Comparison of ENCODE assay signal across 28 cellular contexts in genomic region chr11:124584681-124585372, GRCh38. TPM values are rescaled to one million over a fixed set of nuclear protein-coding genes. Genes with fewer than 3 reads are reported as not detected.
"Had no signal": no experiment of that assay in that cellular context is flagged by ENCODE, and none has a peak within 500 bp of the region (broad histone marks: within the 10 kb centered on the region; RNA-seq: fewer than 3 reads in every experiment).

No MANE protein-coding gene starts in this region.

- H3K27ac ChIP-seq: colonic mucosa, neutrophil, right atrium auricular region, sigmoid colon, skin epidermis, thoracic aorta had no signal

- H3K9me3 Mint-ChIP-seq: naive thymus-derived CD4-positive, alpha-beta T cell; nephron progenitor cell; stimulated activated naive CD8-positive, alpha-beta T cell treated with anti-CD3 and anti-CD28 coated beads, Interleukin-15, Interleukin-2, amounts not matched to agents 100 ng/mL and 50 ng/mL, for 24 hours had no signal

- ATAC-seq: naive thymus-derived CD4-positive, alpha-beta T cell had no signal

- FAIRE-seq: endothelial cell of umbilical vein, urothelium cell line had no signal

- H3K36me3 ChIP-seq: colonic mucosa, neutrophil, right atrium auricular region, sigmoid colon, thoracic aorta had no signal

- H3K9me3 ChIP-seq: colonic mucosa, neutrophil, right atrium auricular region, sigmoid colon, thoracic aorta had no signal

- H3K4me1 ChIP-seq: colonic mucosa, right atrium auricular region, sigmoid colon had no signal

- H3K27me3 ChIP-seq: colonic mucosa, right atrium auricular region, sigmoid colon had no signal

- DNase-seq: colonic mucosa; dermis blood vessel endothelial cell; erythroblast; foreskin melanocyte; head of caudate nucleus; hippocampal formation; left colon; mammary epithelial cell; naive thymus-derived CD4-positive, alpha-beta T cell; nephron progenitor cell; posterior cingulate gyrus; sigmoid colon; stimulated activated CD4-positive, alpha-beta T cell treated with anti-CD3 and anti-CD28 coated beads, Interleukin-12 subunit alpha, Interleukin-12 subunit beta, amount 100 ng/mL, for 4 hours; trophoblast cell had no signal

- H3K4me3 ChIP-seq: colonic mucosa, right atrium auricular region, sigmoid colon, skin epidermis, thoracic aorta had no signal

- H3K4me3 Mint-ChIP-seq: naive thymus-derived CD4-positive, alpha-beta T cell; nephron progenitor cell; stimulated activated naive CD8-positive, alpha-beta T cell treated with anti-CD3 and anti-CD28 coated beads, Interleukin-15, Interleukin-2, amounts not matched to agents 100 ng/mL and 50 ng/mL, for 24 hours had no signal

- H3K27ac Mint-ChIP-seq: naive thymus-derived CD4-positive, alpha-beta T cell; nephron progenitor cell; stimulated activated naive CD8-positive, alpha-beta T cell treated with anti-CD3 and anti-CD28 coated beads, Interleukin-15, Interleukin-2, amounts not matched to agents 100 ng/mL and 50 ng/mL, for 24 hours had no signal

- H3K36me3 Mint-ChIP-seq: naive thymus-derived CD4-positive, alpha-beta T cell had no signal

RNA-seq across cellular contexts. Expression of gene OR8A1, which starts 15.0 kb away (rescaled TPM):
- total RNA-seq: cerebellum; colonic mucosa; dermis blood vessel endothelial cell; endothelial cell of umbilical vein; kidney epithelial cell; left colon; liver; mammary epithelial cell; mesenteric fat pad; mononuclear cell; naive thymus-derived CD4-positive, alpha-beta T cell; osteocyte; right atrium auricular region; sigmoid colon; subcutaneous adipose tissue had no signal
- polyA plus RNA-seq: endothelial cell of umbilical vein; liver; mammary epithelial cell; naive thymus-derived CD4-positive, alpha-beta T cell; sigmoid colon had no signal

RNA-seq across cellular contexts. Expression of gene PANX3, which starts 26.4 kb away (rescaled TPM):
- total RNA-seq: cerebellum; colonic mucosa; dermis blood vessel endothelial cell; endothelial cell of umbilical vein; kidney epithelial cell; left colon; liver; mammary epithelial cell; mesenteric fat pad; mononuclear cell; naive thymus-derived CD4-positive, alpha-beta T cell; osteocyte; right atrium auricular region; sigmoid colon; subcutaneous adipose tissue; thoracic aorta had no signal
- polyA plus RNA-seq: endothelial cell of umbilical vein; liver; mammary epithelial cell; naive thymus-derived CD4-positive, alpha-beta T cell; sigmoid colon had no signal

RNA-seq across cellular contexts. Expression of gene OR8B12, which starts 41.4 kb away (rescaled TPM):
- total RNA-seq: cerebellum; colonic mucosa; dermis blood vessel endothelial cell; endothelial cell of umbilical vein; kidney epithelial cell; left colon; liver; mammary epithelial cell; mesenteric fat pad; mononuclear cell; naive thymus-derived CD4-positive, alpha-beta T cell; osteocyte; right atrium auricular region; sigmoid colon; subcutaneous adipose tissue; thoracic aorta had no signal
- polyA plus RNA-seq: endothelial cell of umbilical vein; liver; mammary epithelial cell; naive thymus-derived CD4-positive, alpha-beta T cell; sigmoid colon had no signal
